ENCODE assay signal across 2 cellular contexts in the genomic region with DNA sequence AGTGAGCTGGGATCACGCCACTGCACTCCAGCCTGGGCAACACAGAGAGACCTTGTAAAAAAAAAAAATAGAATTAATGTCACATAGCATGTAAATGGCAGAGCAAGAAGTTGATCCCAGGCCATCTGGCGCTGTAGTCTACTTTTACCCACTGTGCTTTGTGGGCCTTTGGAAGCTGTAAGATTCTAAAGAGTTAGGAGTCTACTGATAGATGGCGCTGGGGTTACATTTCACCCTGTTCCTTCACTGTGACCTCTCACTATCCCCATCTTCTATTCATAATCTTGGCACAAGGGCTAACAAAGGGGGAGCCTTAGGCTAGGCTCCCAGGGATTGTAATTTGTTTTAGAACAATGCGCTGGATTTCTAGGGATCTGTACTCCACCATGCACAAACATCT.
TF ChIP-seq lines count a peak whose summit lies in the region.

No MANE protein-coding gene starts in this region.

TF ChIP-seq in A549, 52 proteins besides CTCF, POLR2A, EP300 and RAD21:
- TF ChIP-seq CEBPB (IDR thresholded peaks at IDR 0.05) (no peak), E2F6 (IDR thresholded peaks at IDR 0.05; ENCODE audit: borderline replicate concordance, low read depth) (no peak), HOXB5 (CRISPR knock-in tag; IDR thresholded peaks at IDR 0.05) (no peak), CBX8 (IDR thresholded peaks at IDR 0.05) (no peak), SREBF2 (IDR thresholded peaks at IDR 0.05) (no peak), ELK1 (IDR thresholded peaks at IDR 0.05; ENCODE audit: low read depth, low read length) (no peak), SMC3 (IDR thresholded peaks at IDR 0.05) (no peak), MAZ (IDR thresholded peaks at IDR 0.05; ENCODE audit: borderline replicate concordance, low read depth, low read length) (no peak), RNF2 (IDR thresholded peaks at IDR 0.05; ENCODE audit: borderline replicate concordance, low read depth) (no peak), HOXA7 (CRISPR knock-in tag; IDR thresholded peaks at IDR 0.05) (no peak), PBX3 (IDR thresholded peaks at IDR 0.05) (no peak), RARB (CRISPR knock-in tag; IDR thresholded peaks at IDR 0.05) (no peak)
- TF ChIP-seq, protein P1, sequence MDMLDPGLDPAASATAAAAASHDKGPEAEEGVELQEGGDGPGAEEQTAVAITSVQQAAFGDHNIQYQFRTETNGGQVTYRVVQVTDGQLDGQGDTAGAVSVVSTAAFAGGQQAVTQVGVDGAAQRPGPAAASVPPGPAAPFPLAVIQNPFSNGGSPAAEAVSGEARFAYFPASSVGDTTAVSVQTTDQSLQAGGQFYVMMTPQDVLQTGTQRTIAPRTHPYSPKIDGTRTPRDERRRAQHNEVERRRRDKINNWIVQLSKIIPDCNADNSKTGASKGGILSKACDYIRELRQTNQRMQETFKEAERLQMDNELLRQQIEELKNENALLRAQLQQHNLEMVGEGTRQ (IDR thresholded peaks at IDR 0.05), result no peak
- TF ChIP-seq, protein P2, sequence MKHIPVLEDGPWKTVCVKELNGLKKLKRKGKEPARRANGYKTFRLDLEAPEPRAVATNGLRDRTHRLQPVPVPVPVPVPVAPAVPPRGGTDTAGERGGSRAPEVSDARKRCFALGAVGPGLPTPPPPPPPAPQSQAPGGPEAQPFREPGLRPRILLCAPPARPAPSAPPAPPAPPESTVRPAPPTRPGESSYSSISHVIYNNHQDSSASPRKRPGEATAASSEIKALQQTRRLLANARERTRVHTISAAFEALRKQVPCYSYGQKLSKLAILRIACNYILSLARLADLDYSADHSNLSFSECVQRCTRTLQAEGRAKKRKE (CRISPR knock-in tag; IDR thresholded peaks at IDR 0.05; ENCODE audit: low read depth), result no peak
TF ChIP-seq in A549: peak in this region for 0.

TF ChIP-seq in endothelial cell of umbilical vein, 7 proteins besides CTCF, POLR2A, EP300 and RAD21:
- TF ChIP-seq EZH2 (IDR thresholded peaks at IDR 0.05; ENCODE audit: borderline replicate concordance, low read depth, low read length, severe bottlenecking) (no peak), GATA2 (IDR thresholded peaks at IDR 0.05; ENCODE audit: insufficient read depth, insufficient read length, low read depth, low read length) (no peak), FOS (IDR thresholded peaks at IDR 0.05; ENCODE audit: borderline replicate concordance, insufficient read depth, low read length) (no peak), MYC (IDR thresholded peaks at IDR 0.05; ENCODE audit: low read depth, low read length) (no peak), JUN (IDR thresholded peaks at IDR 0.05; ENCODE audit: borderline replicate concordance, insufficient read depth, insufficient read length, low read depth) (no peak), POLR2AphosphoS5 (IDR thresholded peaks at IDR 0.05; ENCODE audit: insufficient read depth, low read depth, low read length) (no peak)
- TF ChIP-seq, protein P3, sequence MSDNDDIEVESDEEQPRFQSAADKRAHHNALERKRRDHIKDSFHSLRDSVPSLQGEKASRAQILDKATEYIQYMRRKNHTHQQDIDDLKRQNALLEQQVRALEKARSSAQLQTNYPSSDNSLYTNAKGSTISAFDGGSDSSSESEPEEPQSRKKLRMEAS (IDR thresholded peaks at IDR 0.05; ENCODE audit: insufficient read depth, insufficient read length), result no peak
